ENCODE assay signal across 8 cellular contexts in the genomic region with DNA sequence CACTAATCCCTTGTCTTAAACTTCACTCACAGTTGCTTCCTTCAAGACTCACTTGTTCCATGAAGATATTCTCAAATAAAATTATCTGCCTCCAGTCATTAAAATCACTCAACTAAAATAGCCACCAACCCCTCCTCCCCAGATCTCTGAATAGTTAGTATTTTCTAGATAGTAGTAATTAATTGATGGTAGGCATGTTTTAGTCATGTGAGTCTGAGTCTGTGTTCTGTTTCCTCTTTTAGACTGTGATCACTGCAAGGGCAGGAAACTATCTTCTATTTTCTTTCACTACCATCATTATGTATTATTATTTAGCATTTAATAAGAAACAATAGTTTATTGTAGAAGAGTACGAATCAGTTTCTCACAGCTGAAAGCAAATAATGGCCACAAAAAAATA.
"Had no signal": no experiment of that assay in that cellular context is flagged by ENCODE, and none has a peak within 500 bp of the region (broad histone marks: within the 10 kb centered on the region; RNA-seq: fewer than 3 reads in every experiment).

No MANE protein-coding gene starts in this region.

- H2AFZ ChIP-seq: GM23248 had no signal

- H3K4me2 ChIP-seq: KMS-11 had no signal

- H3K27ac ChIP-seq: GM23248, KMS-11 had no signal

- H3K4me1 ChIP-seq: HAP-1 had no signal

- H3K9ac ChIP-seq: GM23248, KMS-11 had no signal

- H3K9me3 ChIP-seq: HAP-1 had no signal

- H3K36me3 ChIP-seq: HAP-1 had no signal

- H3K4me3 ChIP-seq: GM23248, HAP-1 had no signal

- ATAC-seq: HCT116 had no signal

- DNase-seq: GM23248, GOT3, H7, HFFc6, KBM-7 had no signal
